In the genomic region with DNA sequence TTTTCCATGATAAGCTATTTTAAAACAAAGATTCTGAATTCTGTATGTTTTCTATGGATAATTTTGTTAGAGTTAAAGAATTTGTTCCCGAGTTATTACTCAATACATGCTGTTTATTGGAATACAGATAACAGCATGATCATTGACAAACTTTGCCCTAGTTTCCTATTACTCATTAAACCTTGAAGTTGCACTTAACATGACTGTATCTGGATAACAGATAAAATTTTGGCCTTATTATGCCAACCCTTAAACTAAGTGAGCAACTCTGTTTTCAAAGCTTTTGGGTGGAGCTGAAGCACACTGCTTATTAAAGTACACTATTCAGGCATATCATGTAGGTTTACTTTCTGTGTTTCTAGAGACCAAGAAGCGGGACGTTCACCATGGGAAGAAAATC, we compare ENCODE assay signal across 1 cellular context.
A peak's percentile ranks its signal among the peaks of the same experiment; 100 is the strongest.
TF ChIP-seq lines count a peak whose summit lies in the region.

A gene with protein sequence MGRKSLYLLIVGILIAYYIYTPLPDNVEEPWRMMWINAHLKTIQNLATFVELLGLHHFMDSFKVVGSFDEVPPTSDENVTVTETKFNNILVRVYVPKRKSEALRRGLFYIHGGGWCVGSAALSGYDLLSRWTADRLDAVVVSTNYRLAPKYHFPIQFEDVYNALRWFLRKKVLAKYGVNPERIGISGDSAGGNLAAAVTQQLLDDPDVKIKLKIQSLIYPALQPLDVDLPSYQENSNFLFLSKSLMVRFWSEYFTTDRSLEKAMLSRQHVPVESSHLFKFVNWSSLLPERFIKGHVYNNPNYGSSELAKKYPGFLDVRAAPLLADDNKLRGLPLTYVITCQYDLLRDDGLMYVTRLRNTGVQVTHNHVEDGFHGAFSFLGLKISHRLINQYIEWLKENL (plus strand): TSS at position 340 of the 400 bp plus-strand sequence. CDS start 47 bp downstream, at position 387.

TF ChIP-seq in endothelial cell of umbilical vein, 7 proteins besides CTCF, POLR2A, EP300 and RAD21:
- TF ChIP-seq EZH2 (IDR thresholded peaks at IDR 0.05; ENCODE audit: borderline replicate concordance, low read depth, low read length, severe bottlenecking) = no peak
- TF ChIP-seq FOS (IDR thresholded peaks at IDR 0.05; ENCODE audit: borderline replicate concordance, insufficient read depth, low read length) = peak; percentile 11
